In genomic region chrX:12965390-12965940, GRCh38 we compare ENCODE assay signal across 21 cellular contexts. TPM values are rescaled to one million over a fixed set of nuclear protein-coding genes. Genes with fewer than 3 reads are reported as not detected.
DNase-seq lines count a peak whose midpoint lies in the region; ATAC-seq, FAIRE-seq and TF ChIP-seq lines count a peak whose summit lies in the region.
"Had no signal": no experiment of that assay in that cellular context is flagged by ENCODE, and none has a peak within 500 bp of the region (broad histone marks: within the 10 kb centered on the region; RNA-seq: fewer than 3 reads in every experiment).

No MANE protein-coding gene starts in this region.

- H3K9me3 Mint-ChIP-seq in activated CD4-positive, alpha-beta T cell treated with anti-CD3 and anti-CD28 coated beads for 36 hours (ENCODE audit: low read depth), result peaks cover 2% of the 10 kb centered on the region
- H3K9me3 Mint-ChIP-seq in H9 (peaks cover 65 to 71% of the 10 kb centered on the region in 2 experiments), nephron (peaks cover 21% of the 10 kb centered on the region)
- no peaks in the 10 kb centered on the region for H3K9me3 Mint-ChIP-seq in activated T-helper 1 cell treated with anti-CD3 and anti-CD28 coated beads, Interleukin-12 subunit alpha, Interleukin-12 subunit beta, Interleukin-2, Interleukin-4 antibody, amounts not matched to agents 30 ng/mL and 10 ng/mL and 1 ng/mL, durations not matched to agents 14 hours and 24 hours and 36 hours
- H3K9me3 Mint-ChIP-seq: dendritic cell treated with granulocyte-macrophage colony-stimulating factor and Interleukin-4, amounts not matched to agents 40 ng/mL and 50 ng/mL, for 4 days had no signal

- H2BK120ac ChIP-seq in H9 (ENCODE audit: low read depth, low read length, poor library complexity, severe bottlenecking), result no peak overlapping the region

- no peaks in the 10 kb centered on the region for H3K4me1 ChIP-seq in H9 (ENCODE audit: insufficient read depth, low read length)

- CTCF ChIA-PET in activated CD4-positive, alpha-beta T cell treated with anti-CD3 and anti-CD28 coated beads for 36 hours (lab: Charles Lee), result interaction anchor here (0.7 to 1.3 kb wide), 3 partner anchors 8 to 148 kb away, joined by 3 read pairs; no protein-coding TSS in a partner anchor

- no peaks in the 10 kb centered on the region for H3K27me3 ChIP-seq in H9 (ENCODE audit: insufficient read depth, low read length)
- H3K27me3 ChIP-seq: body of pancreas had no signal

- H2BK20ac ChIP-seq in H9 (ENCODE audit: low read depth, low read length, poor library complexity, severe bottlenecking), result no peak overlapping the region

- H3K18ac ChIP-seq in H9 (ENCODE audit: insufficient read length, low read depth, low read length), result no peak overlapping the region

- H2BK15ac ChIP-seq in H9 (ENCODE audit: low read depth, low read length), result no peak overlapping the region

- ATAC-seq in activated CD4-positive, alpha-beta T cell treated with anti-CD3 and anti-CD28 coated beads for 36 hours, result no peak
- ATAC-seq: body of pancreas; lower lobe of right lung; stimulated activated naive CD8-positive, alpha-beta T cell treated with anti-CD3 and anti-CD28 coated beads, Interleukin-15, Interleukin-2, amounts not matched to agents 100 U/mL and 50 U/mL, for 24 hours had no signal

- POLR2A ChIA-PET in activated CD4-positive, alpha-beta T cell treated with anti-CD3 and anti-CD28 coated beads for 36 hours (lab: Charles Lee), result no interaction called here

- intact Hi-C loops in activated CD4-positive, alpha-beta T cell treated with anti-CD3 and anti-CD28 coated beads for 36 hours (cut with DNase I, micrococcal nuclease), result no loop called here
- intact Hi-C loops in activated T-helper 1 cell treated with anti-CD3 and anti-CD28 coated beads, Interleukin-12 subunit alpha, Interleukin-12 subunit beta, Interleukin-2, Interleukin-4 antibody, amounts not matched to agents 30 ng/mL and 10 ng/mL and 1 ng/mL, durations not matched to agents 14 hours and 24 hours and 36 hours (cut with micrococcal nuclease), result no loop called here

- H2BK5ac ChIP-seq in H9 (ENCODE audit: insufficient read length, low read length), result no peak overlapping the region

- DNase-seq in activated CD4-positive, alpha-beta T cell treated with anti-CD3 and anti-CD28 coated beads for 36 hours, result no peak
- DNase-seq in activated CD4-positive, alpha-beta T cell treated with anti-CD3 and anti-CD28 coated beads, Interleukin-2, amount 50 U/mL, for 48 hours, result no peak
- DNase-seq in H9, result no peak
- DNase-seq in activated T-helper 1 cell treated with anti-CD3 and anti-CD28 coated beads, Interleukin-12 subunit alpha, Interleukin-12 subunit beta, Interleukin-2, Interleukin-4 antibody, amounts not matched to agents 30 ng/mL and 10 ng/mL and 1 ng/mL, durations not matched to agents 14 hours and 24 hours and 36 hours (ENCODE audit: low spot score), result no peak
- DNase-seq in GM12891 (ENCODE audit: insufficient read length, low spot score), result no peak
- no peak for DNase-seq in NCI-H146 (lab: John Stamatoyannopoulos, UW)
- no peak for DNase-seq in kidney tubule cell (ENCODE audit: low spot score)
- DNase-seq: activated CD4-positive, alpha-beta T cell treated with anti-CD3 and anti-CD28 coated beads for 4 hours; body of pancreas; COR-L47; lower lobe of right lung; NCI-H1105 treated with DMSO at 0.1 percent for 48 hours; NCI-H774; retina; stimulated activated naive CD8-positive, alpha-beta T cell treated with anti-CD3 and anti-CD28 coated beads, Interleukin-15, Interleukin-2, amounts not matched to agents 100 U/mL and 50 U/mL, for 24 hours had no signal

- H3K4ac ChIP-seq in H9 (ENCODE audit: low read depth, low read length), result no peak overlapping the region

- peak overlapping the region; percentile 65 for H3K27ac Mint-ChIP-seq in activated CD4-positive, alpha-beta T cell treated with anti-CD3 and anti-CD28 coated beads for 36 hours
- H3K27ac Mint-ChIP-seq in H9 (peak overlapping the region; percentile 69 to 84 (median 72); a peak in 4 of 7 replicates), nephron (peak overlapping the region; percentile 36 to 65 (median 49))
- H3K27ac Mint-ChIP-seq in activated T-helper 1 cell treated with anti-CD3 and anti-CD28 coated beads, Interleukin-12 subunit alpha, Interleukin-12 subunit beta, Interleukin-2, Interleukin-4 antibody, amounts not matched to agents 30 ng/mL and 10 ng/mL and 1 ng/mL, durations not matched to agents 14 hours and 24 hours and 36 hours, result peak overlapping the region; percentile 55
- H3K27ac Mint-ChIP-seq: dendritic cell treated with granulocyte-macrophage colony-stimulating factor and Interleukin-4, amounts not matched to agents 40 ng/mL and 50 ng/mL, for 4 days had no signal

- FAIRE-seq in GM12891 (lab: Jason Lieb, UNC), result no peak
- FAIRE-seq: H1 had no signal

- no peak for TF ChIP-seq CTCF in H9 (conservative IDR thresholded peaks at IDR 0.05)
- TF ChIP-seq CTCF in nephron (IDR thresholded peaks at IDR 0.05; ENCODE audit: unreplicated experiment in 3 of 3), result no peak

- H3K4me2 ChIP-seq in H9 (ENCODE audit: insufficient read depth, insufficient read length, low read length), result no peak overlapping the region

- peaks cover 12% of the 10 kb centered on the region for H3K9me3 ChIP-seq in H9 (ENCODE audit: control insufficient read depth, low read depth, low read length)
- H3K9me3 ChIP-seq: body of pancreas, lower lobe of right lung had no signal

- no peaks in the 10 kb centered on the region for H3K79me1 ChIP-seq in H9 (ENCODE audit: insufficient read depth, low read depth, low read length, poor library complexity, severe bottlenecking)

- H3K4me1 Mint-ChIP-seq in activated CD4-positive, alpha-beta T cell treated with anti-CD3 and anti-CD28 coated beads for 36 hours, result peaks cover 61% of the 10 kb centered on the region
- H3K4me1 Mint-ChIP-seq in H9, result peaks cover 13 to 14% of the 10 kb centered on the region in 2 experiments
- peaks cover 65% of the 10 kb centered on the region for H3K4me1 Mint-ChIP-seq in activated T-helper 1 cell treated with anti-CD3 and anti-CD28 coated beads, Interleukin-12 subunit alpha, Interleukin-12 subunit beta, Interleukin-2, Interleukin-4 antibody, amounts not matched to agents 30 ng/mL and 10 ng/mL and 1 ng/mL, durations not matched to agents 14 hours and 24 hours and 36 hours (ENCODE audit: low read depth)
- H3K4me1 Mint-ChIP-seq in nephron, result peaks cover under 1% of the 10 kb centered on the region

- peaks cover 6% of the 10 kb centered on the region for H3K36me3 Mint-ChIP-seq in activated CD4-positive, alpha-beta T cell treated with anti-CD3 and anti-CD28 coated beads for 36 hours (ENCODE audit: low read depth)
- peaks cover 13 to 30% (median 22%) of the 10 kb centered on the region in 3 experiments for H3K36me3 Mint-ChIP-seq in H9 (ENCODE audit: insufficient read depth in 1 of 3, low read depth in 3 of 3)
- H3K36me3 Mint-ChIP-seq in activated T-helper 1 cell treated with anti-CD3 and anti-CD28 coated beads, Interleukin-12 subunit alpha, Interleukin-12 subunit beta, Interleukin-2, Interleukin-4 antibody, amounts not matched to agents 30 ng/mL and 10 ng/mL and 1 ng/mL, durations not matched to agents 14 hours and 24 hours and 36 hours (ENCODE audit: low read depth), result no peaks in the 10 kb centered on the region
- peaks cover 3% of the 10 kb centered on the region for H3K36me3 Mint-ChIP-seq in nephron (ENCODE audit: low read depth)

- no peaks in the 10 kb centered on the region for H4K20me1 ChIP-seq in H9 (ENCODE audit: control insufficient read depth, insufficient read depth, insufficient read length)

- no peak overlapping the region for H2AK5ac ChIP-seq in H9 (ENCODE audit: insufficient read length, low read length)

- H3K23me2 ChIP-seq in H9 (ENCODE audit: insufficient read length, low read depth, low read length, poor library complexity, severe bottlenecking), result no peaks in the 10 kb centered on the region

- no peak overlapping the region for H2AFZ ChIP-seq in H9 (ENCODE audit: low read length)

- H3K4me3 Mint-ChIP-seq in activated CD4-positive, alpha-beta T cell treated with anti-CD3 and anti-CD28 coated beads for 36 hours, result no peak overlapping the region
- no peak overlapping the region; a peak in 1 of 5 replicates for H3K4me3 Mint-ChIP-seq in H9
- H3K4me3 Mint-ChIP-seq in activated T-helper 1 cell treated with anti-CD3 and anti-CD28 coated beads, Interleukin-12 subunit alpha, Interleukin-12 subunit beta, Interleukin-2, Interleukin-4 antibody, amounts not matched to agents 30 ng/mL and 10 ng/mL and 1 ng/mL, durations not matched to agents 14 hours and 24 hours and 36 hours, result no peak overlapping the region
- no peak overlapping the region for H3K4me3 Mint-ChIP-seq in nephron
- H3K4me3 Mint-ChIP-seq: dendritic cell treated with granulocyte-macrophage colony-stimulating factor and Interleukin-4, amounts not matched to agents 40 ng/mL and 50 ng/mL, for 4 days had no signal

- no peaks in the 10 kb centered on the region for H3K79me2 ChIP-seq in H9 (ENCODE audit: insufficient read depth, low read length)

- H3K27ac ChIP-seq in H9 (ENCODE audit: insufficient read length, low read depth, low read length), result no peak overlapping the region
- H3K27ac ChIP-seq: body of pancreas, HL-60, lower lobe of right lung had no signal

- no peak overlapping the region for H3K56ac ChIP-seq in H9 (ENCODE audit: insufficient read length, low read depth, low read length)

- WGBS in H9 (ENCODE audit: extremely low coverage, insufficient read length, low lambda C conversion rate), result no CpG with 5 or more reads among the region's 5 CpGs

- no peak overlapping the region for H3T11ph ChIP-seq in H9 (ENCODE audit: low read length)

- H4K5ac ChIP-seq in H9 (ENCODE audit: insufficient read length, low read depth, low read length), result no peak overlapping the region

- no peak overlapping the region for H3K23ac ChIP-seq in H9 (ENCODE audit: insufficient read length, low read depth, low read length)

- no peaks in the 10 kb centered on the region for H3K27me3 Mint-ChIP-seq in activated CD4-positive, alpha-beta T cell treated with anti-CD3 and anti-CD28 coated beads for 36 hours
- peaks cover 5% of the 10 kb centered on the region for H3K27me3 Mint-ChIP-seq in H9 (ENCODE audit: low read depth)
- no peaks in the 10 kb centered on the region for H3K27me3 Mint-ChIP-seq in activated T-helper 1 cell treated with anti-CD3 and anti-CD28 coated beads, Interleukin-12 subunit alpha, Interleukin-12 subunit beta, Interleukin-2, Interleukin-4 antibody, amounts not matched to agents 30 ng/mL and 10 ng/mL and 1 ng/mL, durations not matched to agents 14 hours and 24 hours and 36 hours (ENCODE audit: insufficient read depth)
- H3K27me3 Mint-ChIP-seq in nephron (ENCODE audit: low read depth), result no peaks in the 10 kb centered on the region
- H3K27me3 Mint-ChIP-seq: dendritic cell treated with granulocyte-macrophage colony-stimulating factor and Interleukin-4, amounts not matched to agents 40 ng/mL and 50 ng/mL, for 4 days had no signal

- no peak overlapping the region for H4K8ac ChIP-seq in H9 (replicated peaks; ENCODE audit: insufficient read length, low read depth, low read length)

- H3K9ac ChIP-seq in H9 (ENCODE audit: extremely low read depth, insufficient read length, low read length), result no peak overlapping the region

- no peak for TF ChIP-seq POLR2A in GM12891 (IDR thresholded peaks at IDR 0.05; ENCODE audit: low read depth, low read length)

- no peak overlapping the region for H4K91ac ChIP-seq in H9 (ENCODE audit: insufficient read length, low read depth, low read length)

- H3K14ac ChIP-seq in H9 (ENCODE audit: insufficient read depth, low read length), result no peak overlapping the region

- no peak overlapping the region for H2BK12ac ChIP-seq in H9 (ENCODE audit: insufficient read length, low read depth, low read length)

RNA-seq across cellular contexts. Expression of gene TMSB4X, which starts 9.4 kb away (rescaled TPM):
- 1,000 to 10,000 TPM; 3,666 to 4,468 TPM for total RNA-seq in activated CD4-positive, alpha-beta T cell treated with anti-CD3 and anti-CD28 coated beads for 36 hours
- 2,733 and 2,818 TPM in 2 replicates for total RNA-seq in H9 (2021)
- total RNA-seq in activated T-helper 1 cell treated with anti-CD3 and anti-CD28 coated beads, Interleukin-12 subunit alpha, Interleukin-12 subunit beta, Interleukin-2, Interleukin-4 antibody, amounts not matched to agents 30 ng/mL and 10 ng/mL and 1 ng/mL, durations not matched to agents 14 hours and 24 hours and 36 hours, result 6,544 and 6,612 TPM in 2 replicates
- polyA plus RNA-seq in GM12891 (2012; ENCODE audit: low read depth, missing spikeins), result 22,419 TPM

RNA-seq across cellular contexts. Expression of gene TLR8, which starts 59.0 kb away (rescaled TPM):
- total RNA-seq in activated CD4-positive, alpha-beta T cell treated with anti-CD3 and anti-CD28 coated beads for 36 hours, result not detected
- not detected in 2 replicates for total RNA-seq in H9 (2021)
- not detected in 2 replicates for total RNA-seq in activated T-helper 1 cell treated with anti-CD3 and anti-CD28 coated beads, Interleukin-12 subunit alpha, Interleukin-12 subunit beta, Interleukin-2, Interleukin-4 antibody, amounts not matched to agents 30 ng/mL and 10 ng/mL and 1 ng/mL, durations not matched to agents 14 hours and 24 hours and 36 hours
- not detected for polyA plus RNA-seq in GM12891 (2012; ENCODE audit: low read depth, missing spikeins)
- total RNA-seq: G401, glomerular endothelial cell, H1 had no signal
- polyA plus RNA-seq: H1 had no signal
